Comparison of ENCODE assay signal across 20 cellular contexts in genomic region chr10:33706746-33707145, GRCh38.
DNase-seq lines count a peak whose midpoint lies in the region; ATAC-seq, FAIRE-seq and TF ChIP-seq lines count a peak whose summit lies in the region.
"Had no signal": no experiment of that assay in that cellular context is flagged by ENCODE, and none has a peak within 500 bp of the region (broad histone marks: within the 10 kb centered on the region; RNA-seq: fewer than 3 reads in every experiment).

No MANE protein-coding gene starts in this region.

- H2AFZ ChIP-seq in astrocyte (ENCODE audit: low read depth, low read length), result no peak overlapping the region

- no peaks in the 10 kb centered on the region for H4K20me1 ChIP-seq in astrocyte (ENCODE audit: insufficient read depth, low read length)
- H4K20me1 ChIP-seq: BLaER1 treated with 17β-estradiol and CSF1 and Interleukin-3, amounts not matched to agents 10 nM and 100 nM had no signal

- H3K4me1 Mint-ChIP-seq in astrocyte (ENCODE audit: low read depth, unreplicated experiment), result peaks cover 19% of the 10 kb centered on the region

- peak; percentile 79 for FAIRE-seq in astrocyte (lab: Jason Lieb, UNC)
- FAIRE-seq: D721Med had no signal

- no peaks in the 10 kb centered on the region for H3K27me3 ChIP-seq in astrocyte (ENCODE audit: insufficient read depth, low read length)
- no peaks in the 10 kb centered on the region for H3K27me3 ChIP-seq in testis
- H3K27me3 ChIP-seq: BLaER1 treated with 17β-estradiol and CSF1 and Interleukin-3, amounts not matched to agents 10 nM and 100 nM; gastrocnemius medialis; Peyer's patch; right lobe of liver; stomach; uterus had no signal

- ATAC-seq in sciatic nerve, result peak; percentile 86
- ATAC-seq: GM23338, right lobe of liver had no signal

- H3K9ac ChIP-seq in astrocyte (ENCODE audit: low read length), result no peak overlapping the region
- H3K9ac ChIP-seq: BLaER1 treated with 17β-estradiol and CSF1 and Interleukin-3, amounts not matched to agents 10 nM and 100 nM; SK-N-SH had no signal

- H3K79me2 ChIP-seq in astrocyte (ENCODE audit: insufficient read depth, low read length), result no peaks in the 10 kb centered on the region

- no peak for TF ChIP-seq POLR2A in testis (IDR thresholded peaks at IDR 0.05)

- no peaks in the 10 kb centered on the region for H3K9me3 Mint-ChIP-seq in astrocyte (ENCODE audit: unreplicated experiment)
- H3K9me3 Mint-ChIP-seq: GM23338 had no signal

- H3K4me2 ChIP-seq in astrocyte (ENCODE audit: low read length), result no peak overlapping the region
- H3K4me2 ChIP-seq: GM23338, SK-N-SH had no signal

- 52 to 59% methylated on average over 1 of the region's 1 CpG for WGBS in testis, 2 donors

- no peaks in the 10 kb centered on the region for H3K36me3 Mint-ChIP-seq in astrocyte (ENCODE audit: low read depth, unreplicated experiment)

- TF ChIP-seq CTCF in astrocyte (IDR thresholded peaks at IDR 0.05; ENCODE audit: insufficient read depth, low read depth, low read length), result no peak
- TF ChIP-seq CTCF in fibroblast of the aortic adventitia (IDR thresholded peaks at IDR 0.05; ENCODE audit: insufficient read depth, low read length), result no peak
- TF ChIP-seq CTCF in testis (IDR thresholded peaks at IDR 0.05), result no peak

- H3K4me1 ChIP-seq in astrocyte (ENCODE audit: insufficient read depth, low read length) (peaks cover 16% of the 10 kb centered on the region), testis (no peaks in the 10 kb centered on the region)
- H3K4me1 ChIP-seq: Peyer's patch, right lobe of liver, uterus had no signal

- H3K27ac ChIP-seq in astrocyte (ENCODE audit: low read depth, low read length) (peak overlapping the region; percentile 25), testis (no peak overlapping the region)
- H3K27ac ChIP-seq: BLaER1 treated with 17β-estradiol and CSF1 and Interleukin-3, amounts not matched to agents 10 nM and 100 nM; gastrocnemius medialis; Peyer's patch; right lobe of liver; stomach had no signal

- DNase-seq in ELR (ENCODE audit: low read depth), result peak; percentile 6
- peak; percentile 37 for DNase-seq in astrocyte (ENCODE audit: low read depth)
- DNase-seq in fibroblast of the aortic adventitia (ENCODE audit: low read depth), result peak; percentile 87
- no peak for DNase-seq in sciatic nerve (ENCODE audit: low spot score)
- no peak for DNase-seq in activated naive CD4-positive, alpha-beta T cell treated with anti-CD3 and anti-CD28 coated beads, Interleukin-2, amount 50 U/mL, for 16 hours
- DNase-seq in testis, result no peak
- DNase-seq in NCI-H187 treated with DMSO at 0.1 percent for 48 hours (lab: John Stamatoyannopoulos, UW), result no peak
- DNase-seq in glomerular visceral epithelial cell (ENCODE audit: extremely low spot score), result no peak
- DNase-seq: GDM1; NCI-H1417 treated with DMSO at 0.1 percent for 48 hours; Peyer's patch; right lobe of liver; SK-N-SH; stimulated activated CD4-positive, alpha-beta T cell treated with anti-CD3 and anti-CD28 coated beads, Interleukin-1b, Interleukin-23, amount 100 ng/mL, for 48 hours; stomach had no signal

- H3K36me3 ChIP-seq in astrocyte (ENCODE audit: insufficient read depth, low read length) (no peaks in the 10 kb centered on the region), testis (ENCODE audit: low read depth, missing control alignments) (no peaks in the 10 kb centered on the region)
- H3K36me3 ChIP-seq: BLaER1 treated with 17β-estradiol and CSF1 and Interleukin-3, amounts not matched to agents 10 nM and 100 nM; gastrocnemius medialis; Peyer's patch; right lobe of liver; stomach; uterus had no signal

- intact Hi-C loops in sciatic nerve (cut with DNase I) (no loop called here), testis (cut with DNase I; ENCODE audit: low total_unique reads) (no loop called here)

- H3K4me3 ChIP-seq in astrocyte (ENCODE audit: insufficient read depth, low read depth, low read length), result no peak overlapping the region
- no peak overlapping the region for H3K4me3 ChIP-seq in fibroblast of the aortic adventitia (ENCODE audit: low read depth, low read length)
- H3K4me3 ChIP-seq in testis, result no peak overlapping the region
- H3K4me3 ChIP-seq: BLaER1 treated with 17β-estradiol and CSF1 and Interleukin-3, amounts not matched to agents 10 nM and 100 nM; gastrocnemius medialis; GM23338; Peyer's patch; right lobe of liver; stomach; uterus had no signal

- no peak overlapping the region for H3K4me3 Mint-ChIP-seq in astrocyte (ENCODE audit: unreplicated experiment)
- H3K4me3 Mint-ChIP-seq: GM23338 had no signal

- no peak overlapping the region for H3K27ac Mint-ChIP-seq in astrocyte (ENCODE audit: unreplicated experiment)
- H3K27ac Mint-ChIP-seq: GM23338 had no signal

- H3K27me3 Mint-ChIP-seq in astrocyte (ENCODE audit: low read depth, unreplicated experiment), result peaks cover 3% of the 10 kb centered on the region

- H3K9me3 ChIP-seq in astrocyte (ENCODE audit: insufficient read depth, low read depth, low read length) (no peaks in the 10 kb centered on the region), testis (no peaks in the 10 kb centered on the region)
- H3K9me3 ChIP-seq: BLaER1 treated with 17β-estradiol and CSF1 and Interleukin-3, amounts not matched to agents 10 nM and 100 nM; gastrocnemius medialis; Peyer's patch; right lobe of liver; SK-N-SH; stomach; uterus had no signal

Comparison
In these comparisons a context has a peak if more than half of its experiments do, and no peak if none do; other contexts are left out.
1. DNase-seq: peak in ELR (single experiment), astrocyte (single experiment) and fibroblast of the aortic adventitia (single experiment); none in sciatic nerve (single experiment), activated naive CD4-positive, alpha-beta T cell treated with anti-CD3 and anti-CD28 coated beads, Interleukin-2, amount 50 U/mL, for 16 hours (single experiment), testis (single experiment), NCI-H187 treated with DMSO at 0.1 percent for 48 hours (single experiment) and glomerular visceral epithelial cell (single experiment).